In genomic region chr5:142548739-142549275, GRCh38 we compare ENCODE assay signal across 8 cellular contexts.
A peak's percentile ranks its signal among the peaks of the same experiment; 100 is the strongest.
DNase-seq lines count a peak whose midpoint lies in the region; TF ChIP-seq lines count a peak whose summit lies in the region.

No MANE protein-coding gene starts in this region.

- H3K27ac ChIP-seq in 22Rv1 = no peak overlapping the region
- no peak overlapping the region for H3K27ac ChIP-seq in smooth muscle cell (ENCODE audit: low read depth)

- peaks cover 53% of the 10 kb centered on the region for H3K4me1 Mint-ChIP-seq in brain

- H3K9me3 ChIP-seq in smooth muscle cell (replicated peaks; ENCODE audit: low read depth) = no peaks in the 10 kb centered on the region

- DNase-seq in GM04504 (ENCODE audit: low read depth) (peak; percentile 93), NB4 (ENCODE audit: low read depth) (peak; percentile 86), SHP77 (lab: John Stamatoyannopoulos, UW) (peak; percentile 85 to 91), iPS DF 4.7 (ENCODE audit: extremely low read depth, low spot score) (peak; percentile 91), smooth muscle cell (lab: John Stamatoyannopoulos, UW; ENCODE audit: unreplicated experiment) (no peak), NCI-H187 treated with DMSO at 0.1 percent for 48 hours (lab: John Stamatoyannopoulos, UW) (no peak)

- H3K36me3 Mint-ChIP-seq in brain = no peaks in the 10 kb centered on the region

- no peak overlapping the region for H3K4me3 ChIP-seq in NB4 (ENCODE audit: low read depth, low read length)
- no peak overlapping the region for H3K4me3 ChIP-seq in smooth muscle cell

- H3K4me3 Mint-ChIP-seq in brain = peak overlapping the region in 2 of 5 experiments; percentile 21 to 30

- 15% methylated on average over 5 of the region's 5 CpGs for WGBS in smooth muscle cell (ENCODE audit: low lambda C conversion rate)

- H3F3A ChIP-seq in smooth muscle cell (ENCODE audit: low read depth) = peaks cover 18% of the 10 kb centered on the region

- H3K9ac ChIP-seq in smooth muscle cell (ENCODE audit: low read depth) = no peak overlapping the region

- H3K4me1 ChIP-seq in smooth muscle cell (ENCODE audit: low read depth) = peaks cover 20% of the 10 kb centered on the region

- H3K36me3 ChIP-seq in smooth muscle cell (ENCODE audit: low read depth) = no peaks in the 10 kb centered on the region

- H2AFZ ChIP-seq in smooth muscle cell (ENCODE audit: low read depth) = no peak overlapping the region

- peak overlapping the region in 4 of 5 experiments; percentile 19 to 90 (median 76) for H3K27ac Mint-ChIP-seq in brain

- H3K9me3 Mint-ChIP-seq in brain = peaks cover 0 to 7% (median 0%) of the 10 kb centered on the region in 5 experiments

- TF ChIP-seq CTCF in 22Rv1 (IDR thresholded peaks at IDR 0.05) (peak; percentile 96), NB4 (IDR thresholded peaks at IDR 0.05; ENCODE audit: low read depth, low read length) (peak; percentile 74), brain (conservative IDR thresholded peaks at IDR 0.05) (peak; percentile 94 to 96), smooth muscle cell (IDR thresholded peaks at IDR 0.05; ENCODE audit: borderline replicate concordance, insufficient read depth, poor library complexity, severe bottlenecking) (peak; percentile 90)

- no peaks in the 10 kb centered on the region for H4K20me1 ChIP-seq in smooth muscle cell (ENCODE audit: low read depth)

- peaks cover 20% of the 10 kb centered on the region for H3K27me3 Mint-ChIP-seq in brain

- no peak overlapping the region for H3K4me2 ChIP-seq in smooth muscle cell

- TF ChIP-seq POLR2A in NB4 (IDR thresholded peaks at IDR 0.05; ENCODE audit: extremely low read depth, insufficient read length) = no peak

- H3K27me3 ChIP-seq in smooth muscle cell (ENCODE audit: low read depth) = no peaks in the 10 kb centered on the region

- H3K79me2 ChIP-seq in smooth muscle cell (ENCODE audit: low read depth) = no peaks in the 10 kb centered on the region

Comparison
In these comparisons a context has a peak if more than half of its experiments do, and no peak if none do; other contexts are left out.
1. DNase-seq: peak in GM04504 (single experiment), NB4 (single experiment), SHP77 (2 of 2) and iPS DF 4.7 (single experiment); none in smooth muscle cell (single experiment) and NCI-H187 treated with DMSO at 0.1 percent for 48 hours (single experiment).
2. Peak in every context shown above with its lines, with median percentiles within 50 percentile points of each other: CTCF ChIP-seq.